ENCODE assay signal across 8 cellular contexts in the genomic region with DNA sequence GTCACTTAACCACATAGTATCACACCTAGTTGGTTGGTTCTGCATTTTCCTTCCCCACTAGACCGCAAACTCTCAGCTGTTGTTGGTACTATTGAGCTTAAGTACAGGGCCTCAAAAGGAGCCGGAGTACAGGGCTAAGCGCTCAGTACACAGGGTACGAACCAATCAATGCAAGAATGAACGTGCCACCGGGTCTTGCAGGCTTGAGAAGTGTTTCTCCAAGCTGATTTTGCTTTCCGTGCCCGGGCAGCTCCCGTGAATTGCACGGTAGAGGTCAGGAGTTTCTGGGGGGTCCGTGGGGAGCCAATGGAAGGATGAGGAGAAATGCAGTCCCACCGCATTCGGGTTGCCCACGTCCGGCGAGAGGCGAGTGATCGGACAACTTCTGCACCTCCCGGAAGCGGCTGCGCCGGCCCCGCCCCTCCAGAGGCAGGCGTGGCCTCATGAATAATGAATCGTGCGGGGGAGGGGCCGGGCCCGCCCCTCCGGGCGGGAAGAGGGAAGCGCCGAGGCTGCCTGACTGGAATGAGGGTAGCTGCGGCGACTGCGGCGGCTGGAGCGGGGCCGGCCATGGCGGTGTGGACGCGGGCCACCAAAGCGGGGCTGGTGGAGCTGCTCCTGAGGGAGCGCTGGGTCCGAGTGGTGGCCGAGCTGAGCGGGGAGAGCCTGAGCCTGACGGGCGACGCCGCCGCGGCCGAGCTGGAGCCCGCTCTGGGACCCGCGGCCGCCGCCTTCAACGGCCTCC. TPM values are rescaled to one million over a fixed set of nuclear protein-coding genes. Genes with fewer than 3 reads are reported as not detected.
DNase-seq lines count a peak whose midpoint lies in the region; ATAC-seq and TF ChIP-seq lines count a peak whose summit lies in the region.

Gene SNTB2, plus strand, starts transcription at position 523 of the 745 bp plus-strand sequence. Its CDS starts 3 bp downstream, at position 526.

- WGBS in esophagus muscularis mucosa, result 2% methylated on average over 20 of the region's 59 CpGs

- no peaks in the 10 kb centered on the region for H3K27me3 Mint-ChIP-seq in activated T-cell treated with anti-CD3 and anti-CD28 coated beads, Interleukin-2, amount 50 U/mL, for 72 hours (ENCODE audit: low read depth)

- peaks cover 31% of the 10 kb centered on the region for H3K79me2 ChIP-seq in PC-9 (ENCODE audit: low read depth)

- H3K27ac Mint-ChIP-seq in activated T-cell treated with anti-CD3 and anti-CD28 coated beads, Interleukin-2, amount 50 U/mL, for 72 hours, result peak within 1 kb of the TSS; percentile 97

- H3K4me1 ChIP-seq in PC-9 (replicated peaks; ENCODE audit: insufficient read depth), result peaks cover 46% of the 10 kb centered on the region
- H3K4me1 ChIP-seq in esophagus muscularis mucosa, result peaks cover 17 to 71% (median 61%) of the 10 kb centered on the region in 4 donors
- peaks cover 3 to 7% of the 10 kb centered on the region in 2 donors for H3K4me1 ChIP-seq in muscle layer of duodenum (ENCODE audit: control insufficient read depth in 1 of 2, insufficient read depth in 2 of 2, low read length in 2 of 2)

- peak within 1 kb of the TSS; percentile 68 for H3K4me3 ChIP-seq in PC-9
- peak within 1 kb of the TSS; percentile 77 to 94 (median 88) for H3K4me3 ChIP-seq in esophagus muscularis mucosa
- H3K4me3 ChIP-seq in muscle layer of duodenum (ENCODE audit: low read depth in 1 of 2, low read length in 2 of 2), result peak within 1 kb of the TSS; percentile 73 to 85

- H3K27me3 ChIP-seq in PC-9 (ENCODE audit: insufficient read depth, low read depth) (no peaks in the 10 kb centered on the region), esophagus muscularis mucosa (no peaks in the 10 kb centered on the region), muscle layer of duodenum (ENCODE audit: low read depth, low read length) (no peaks in the 10 kb centered on the region)

- H4K20me1 ChIP-seq in PC-9 (ENCODE audit: insufficient read depth), result peaks cover 6% of the 10 kb centered on the region; the same call in 1 of the 2 replicates

- TF ChIP-seq CTCF in PC-9 (conservative IDR thresholded peaks at IDR 0.05), result no peak
- no peak for TF ChIP-seq CTCF in esophagus muscularis mucosa (IDR thresholded peaks at IDR 0.05)

- TF ChIP-seq POLR2A in esophagus muscularis mucosa (IDR thresholded peaks at IDR 0.05; ENCODE audit: low read depth), result peak; percentile 64

- TF ChIP-seq EP300 in esophagus muscularis mucosa (IDR thresholded peaks at IDR 0.05), result no peak

- BruUV-seq in PC-9 (replicated peaks; lab: Mats Ljungman, UMichigan), result no TSS peak

- CTCF ChIA-PET in PC-9 (lab: Charles Lee), result interaction anchor here (0.5 to 0.7 kb wide), 3 partner anchors 36 to 260 kb away, joined by 3 to 5 read pairs (median 4); no protein-coding TSS in a partner anchor

- POLR2A ChIA-PET in PC-9 (lab: Charles Lee; ENCODE audit: unreplicated experiment), result interaction anchor here (0.5 to 0.7 kb wide), 4 partner anchors 18 to 161 kb away, joined by 3 to 4 read pairs (median 4); no protein-coding TSS in a partner anchor

- H3K36me3 ChIP-seq in PC-9 (ENCODE audit: low read depth), result no peaks in the 10 kb centered on the region
- no peaks in the 10 kb centered on the region for H3K36me3 ChIP-seq in esophagus muscularis mucosa
- no peaks in the 10 kb centered on the region for H3K36me3 ChIP-seq in muscle layer of duodenum (ENCODE audit: control insufficient read depth in 1 of 2, insufficient read depth in 2 of 2, low read length in 2 of 2)

- peak within 1 kb of the TSS; percentile 89 for H3K4me2 ChIP-seq in PC-9

- H3F3A ChIP-seq in PC-9 (ENCODE audit: insufficient read depth, low read depth), result peaks cover 30% of the 10 kb centered on the region; the same call in 1 of the 2 replicates

- H3K9me3 ChIP-seq in PC-9 (ENCODE audit: insufficient read depth, low read depth), result no peaks in the 10 kb centered on the region; the same call in 1 of the 2 replicates
- H3K9me3 ChIP-seq in esophagus muscularis mucosa, result no peaks in the 10 kb centered on the region
- H3K9me3 ChIP-seq in muscle layer of duodenum (ENCODE audit: control insufficient read depth in 1 of 2, low read length in 2 of 2), result no peaks in the 10 kb centered on the region

- intact Hi-C loops in PC-9 (cut with micrococcal nuclease; ENCODE audit: unreplicated experiment), result no loop called here
- intact Hi-C loops in esophagus muscularis mucosa (cut with DNase I), result no loop called here

- H3K27ac ChIP-seq in PC-9 (no peak within 1 kb of the TSS), esophagus muscularis mucosa (replicated peaks in 1 of 4) (peak within 1 kb of the TSS; percentile 90 to 96 (median 94)), muscle layer of duodenum (ENCODE audit: low read length) (peak within 1 kb of the TSS; percentile 83)

- H2AFZ ChIP-seq in PC-9, result peak within 1 kb of the TSS; percentile 88

- H3K36me3 Mint-ChIP-seq in activated T-cell treated with anti-CD3 and anti-CD28 coated beads, Interleukin-2, amount 50 U/mL, for 72 hours (ENCODE audit: insufficient read depth in 2 of 2), result peaks cover 0 to 4% of the 10 kb centered on the region in 2 donors

- H3K9me2 ChIP-seq in PC-9 (ENCODE audit: insufficient read depth), result no peaks in the 10 kb centered on the region

- peaks cover 59% of the 10 kb centered on the region for H3K4me1 Mint-ChIP-seq in activated T-cell treated with anti-CD3 and anti-CD28 coated beads, Interleukin-2, amount 50 U/mL, for 72 hours (ENCODE audit: low read depth)

- DNase-seq in DMS114 treated with DMSO at 0.1 percent for 48 hours (lab: John Stamatoyannopoulos, UW; ENCODE audit: unreplicated experiment) (peak; percentile 84), HuH-7 (ENCODE audit: low spot score) (peak; percentile 94), PC-9 (peak; percentile 74 to 91), esophagus muscularis mucosa (ENCODE audit: extremely low spot score) (peak; percentile 98)
- peak; percentile 86 to 93 for DNase-seq in activated T-cell treated with anti-CD3 and anti-CD28 coated beads, Interleukin-2, amount 50 U/mL, for 72 hours
- peak; percentile 64 to 77 for DNase-seq in stimulated activated CD8-positive, alpha-beta memory T cell treated with anti-CD3 and anti-CD28 coated beads, Interleukin-7, amount 100 ng/mL, for 48 hours (ENCODE audit: extremely low read depth in 1 of 2, low read depth in 1 of 2)

- peak within 1 kb of the TSS; percentile 89 to 99 for H3K4me3 Mint-ChIP-seq in activated T-cell treated with anti-CD3 and anti-CD28 coated beads, Interleukin-2, amount 50 U/mL, for 72 hours

- peaks cover 0 to 2% of the 10 kb centered on the region in 2 donors for H3K9me3 Mint-ChIP-seq in activated T-cell treated with anti-CD3 and anti-CD28 coated beads, Interleukin-2, amount 50 U/mL, for 72 hours

- ATAC-seq in GM21447 (IDR thresholded peaks at IDR 0.05; ENCODE audit: unreplicated experiment), result peak; percentile 84
- peak; percentile 85 to 87 for ATAC-seq in activated T-cell treated with anti-CD3 and anti-CD28 coated beads, Interleukin-2, amount 50 U/mL, for 72 hours (replicated peaks in 1 of 2)

RNA-seq across cellular contexts. Expression of gene SNTB2, which starts in this region (rescaled TPM):
- total RNA-seq in PC-9 (2021) (30.3 and 33.8 TPM in 2 replicates), esophagus muscularis mucosa (10 to 100 TPM; 36.1 to 73.4 (median 54.8) TPM)
- 10 to 100 TPM; 21.1 to 21.9 TPM for total RNA-seq in activated T-cell treated with anti-CD3 and anti-CD28 coated beads, Interleukin-2, amount 50 U/mL, for 72 hours
